10 cellular contexts compared by ENCODE assay signal in the genomic region with DNA sequence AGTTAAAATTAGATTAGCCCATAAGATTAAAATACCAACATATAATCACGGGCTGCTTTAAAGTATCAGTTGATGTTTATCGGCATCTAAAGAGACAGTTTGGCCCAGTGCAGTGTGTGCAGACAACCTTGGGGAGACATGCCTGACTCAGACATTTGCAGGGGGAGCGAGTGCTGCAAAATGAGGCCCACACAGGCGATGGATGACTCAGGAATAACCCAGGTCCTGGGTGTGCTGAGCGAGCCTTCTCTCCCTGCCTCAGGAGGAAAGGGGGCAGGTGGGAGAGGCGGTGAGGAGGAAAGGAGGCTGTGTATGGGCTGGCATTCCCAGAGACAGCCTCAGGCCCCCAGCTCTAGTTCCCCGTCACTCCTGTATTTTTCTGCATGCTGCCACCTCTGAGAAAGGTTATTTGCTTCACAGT. TPM values are rescaled to one million over a fixed set of nuclear protein-coding genes. Genes with fewer than 3 reads are reported as not detected.
DNase-seq lines count a peak whose midpoint lies in the region; ATAC-seq and TF ChIP-seq lines count a peak whose summit lies in the region.
"Had no signal": no experiment of that assay in that cellular context is flagged by ENCODE, and none has a peak within 500 bp of the region (broad histone marks: within the 10 kb centered on the region; RNA-seq: fewer than 3 reads in every experiment).

No MANE protein-coding gene starts in this region.

- peaks cover 4% of the 10 kb centered on the region for H3K36me3 Mint-ChIP-seq in stimulated activated memory B cell treated with anti-CD40 and anti-IgM and Interleukin-4, amounts not matched to agents 10 μg/mL and 1 μg/mL and 100 μg/mL, for 72 hours

- no peaks in the 10 kb centered on the region for H3K36me3 ChIP-seq in psoas muscle (ENCODE audit: insufficient read depth in 1 of 2, low read depth in 1 of 2)

- no peak overlapping the region for H3K4me3 Mint-ChIP-seq in stimulated activated memory B cell treated with anti-CD40 and anti-IgM and Interleukin-4, amounts not matched to agents 10 μg/mL and 1 μg/mL and 100 μg/mL, for 72 hours
- H3K4me3 Mint-ChIP-seq: memory B cell had no signal

- TF ChIP-seq CTCF in RWPE1 (conservative IDR thresholded peaks at IDR 0.05; ENCODE audit: low read depth) (no peak), foreskin fibroblast (IDR thresholded peaks at IDR 0.05; ENCODE audit: low read depth, low read length) (no peak), psoas muscle (IDR thresholded peaks at IDR 0.05) (no peak)

- DNase-seq in Daoy (ENCODE audit: low read depth) (peak; percentile 95), RWPE1 (ENCODE audit: low spot score) (peak; percentile 84), foreskin fibroblast (peak; percentile 83 to 93), psoas muscle (peak; percentile 45 to 71), activated gamma-delta T cell (lab: John Stamatoyannopoulos, UW) (no peak), NCI-H2196 (lab: John Stamatoyannopoulos, UW; ENCODE audit: unreplicated experiment) (no peak)
- DNase-seq: KBM-7 had no signal

- no peaks in the 10 kb centered on the region for H3K9me3 Mint-ChIP-seq in stimulated activated memory B cell treated with anti-CD40 and anti-IgM and Interleukin-4, amounts not matched to agents 10 μg/mL and 1 μg/mL and 100 μg/mL, for 72 hours
- H3K9me3 Mint-ChIP-seq: memory B cell had no signal

- POLR2A ChIA-PET in RWPE1 (lab: Yijun Ruan, JAX; ENCODE audit: low non-redundant PET), result interaction anchor here (1.1 kb wide), 1 partner anchor 9 kb away, joined by 10 read pairs; a partner anchor contains a TSS

- intact Hi-C loops in psoas muscle (cut with DNase I), result no loop called here

- H3K4me1 ChIP-seq in psoas muscle, result peaks cover 85% of the 10 kb centered on the region

- no peaks in the 10 kb centered on the region for H3K27me3 ChIP-seq in psoas muscle (ENCODE audit: insufficient read depth in 3 of 3, low read length in 2 of 3)

- no peak overlapping the region for H3K27ac Mint-ChIP-seq in stimulated activated memory B cell treated with anti-CD40 and anti-IgM and Interleukin-4, amounts not matched to agents 10 μg/mL and 1 μg/mL and 100 μg/mL, for 72 hours
- H3K27ac Mint-ChIP-seq: memory B cell had no signal

- CTCF ChIA-PET in RWPE1 (lab: Yijun Ruan, JAX), result no interaction called here

- H3K4me1 Mint-ChIP-seq in stimulated activated memory B cell treated with anti-CD40 and anti-IgM and Interleukin-4, amounts not matched to agents 10 μg/mL and 1 μg/mL and 100 μg/mL, for 72 hours, result peaks cover 44% of the 10 kb centered on the region

- H3K9me3 ChIP-seq in psoas muscle, result no peaks in the 10 kb centered on the region

- peak overlapping the region; percentile 86 for H3K27ac ChIP-seq in RWPE1
- H3K27ac ChIP-seq in psoas muscle, result peak overlapping the region; percentile 68

- H3K27me3 Mint-ChIP-seq in stimulated activated memory B cell treated with anti-CD40 and anti-IgM and Interleukin-4, amounts not matched to agents 10 μg/mL and 1 μg/mL and 100 μg/mL, for 72 hours, result no peaks in the 10 kb centered on the region
- H3K27me3 Mint-ChIP-seq: memory B cell had no signal

- peak; percentile 36 to 77 (median 72) for ATAC-seq in psoas muscle
- no peak for ATAC-seq in GM21423 (IDR thresholded peaks at IDR 0.05; ENCODE audit: unreplicated experiment)
- no peak for ATAC-seq in stimulated activated memory B cell treated with anti-CD40 and anti-IgM and Interleukin-4, amounts not matched to agents 10 μg/mL and 1 μg/mL and 100 μg/mL, for 72 hours

- no peak overlapping the region for H3K4me3 ChIP-seq in foreskin fibroblast (ENCODE audit: low read depth in 1 of 2, low read length in 2 of 2)
- no peak overlapping the region for H3K4me3 ChIP-seq in psoas muscle

- 34 to 50% (median 50%) methylated on average over 7 of the region's 7 CpGs for WGBS in psoas muscle, 3 donors

RNA-seq across cellular contexts. Expression of a gene that starts 9.0 kb away (rescaled TPM):
- total RNA-seq in Daoy (2014; rRNA removed; shearing (Covaris generic)), result 5.4 and 6.1 TPM in 2 replicates
- 10 to 100 TPM in 1 of 4 donors, 1 to 10 TPM in 3; 5.2 to 14.3 (median 7.7) TPM for total RNA-seq in psoas muscle
- 10 to 100 TPM in 1 of 3 donors, 1 to 10 TPM in 2; 2.3 to 17.0 (median 3.8) TPM for polyA plus RNA-seq in psoas muscle

Comparison
In these comparisons a context has a peak if more than half of its experiments do, and no peak if none do; other contexts are left out.
1. DNase-seq: peak in Daoy (single experiment), RWPE1 (single experiment), foreskin fibroblast (2 of 2) and psoas muscle (2 of 2); none in activated gamma-delta T cell (single experiment) and NCI-H2196 (single experiment).
2. ATAC-seq: peak in psoas muscle (4 of 4); none in GM21423 (single experiment) and stimulated activated memory B cell treated with anti-CD40 and anti-IgM and Interleukin-4, amounts not matched to agents 10 μg/mL and 1 μg/mL and 100 μg/mL, for 72 hours (single experiment).